8 cellular contexts compared by ENCODE assay signal in the genomic region with DNA sequence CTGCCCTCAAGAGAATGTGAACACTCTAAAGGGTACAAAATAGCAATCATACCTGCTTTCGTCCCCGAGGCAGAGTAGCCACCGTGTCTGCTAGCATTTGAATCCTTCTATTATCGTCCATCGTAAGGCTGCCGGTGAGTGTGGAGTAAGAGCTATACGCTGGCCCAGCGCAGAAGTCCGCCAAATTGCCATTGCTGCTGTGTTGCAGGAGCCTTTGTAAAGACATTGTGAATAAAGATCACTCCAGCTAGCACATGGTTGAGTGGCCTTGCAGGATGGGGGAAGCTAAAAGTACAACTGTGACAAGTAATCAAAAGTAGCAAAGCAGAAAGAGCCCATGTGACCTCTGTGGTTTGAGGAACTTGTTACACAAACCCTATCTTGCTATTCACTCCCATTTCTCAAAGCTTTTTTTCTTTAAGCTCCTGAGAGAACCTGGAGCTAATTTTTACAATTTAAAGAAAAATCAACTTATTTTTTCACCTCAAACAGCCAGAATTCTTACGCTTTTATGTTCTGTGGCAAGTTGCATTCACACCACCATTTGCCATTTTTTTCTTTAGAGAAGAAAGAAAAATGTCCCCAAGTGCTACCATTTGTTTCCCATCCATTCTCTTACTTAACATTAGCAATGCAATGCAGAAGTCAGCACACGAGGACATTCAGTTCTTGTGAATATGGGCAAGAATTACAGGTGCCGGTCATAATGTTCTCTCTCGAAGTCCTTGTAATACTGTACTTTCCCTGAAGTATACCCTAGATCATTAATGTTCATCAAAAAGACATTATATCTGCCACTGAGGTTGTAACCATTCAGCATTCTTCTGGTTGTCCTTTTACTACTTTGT. TPM values are rescaled to one million over a fixed set of nuclear protein-coding genes. Genes with fewer than 3 reads are reported as not detected.
DNase-seq lines count a peak whose midpoint lies in the region; ATAC-seq and TF ChIP-seq lines count a peak whose summit lies in the region.

Gene CYTIP (minus strand): TSS at position 295 of the 848 bp plus-strand sequence. CDS start 69 bp downstream, at position 226.

- DNase-seq in T follicular helper cell (ENCODE audit: low read depth) (peak; percentile 44), coronary artery (ENCODE audit: low spot score) (no peak), prostate gland (ENCODE audit: low spot score) (peak; percentile 8), AG08395 (ENCODE audit: low spot score) (no peak), DMS53 (lab: John Stamatoyannopoulos, UW) (no peak), HCEC 1CT (no peak)

- H3K9me3 ChIP-seq in prostate gland = no peaks in the 10 kb centered on the region

- H3K4me3 ChIP-seq in coronary artery = peak within 1 kb of the TSS; percentile 56
- H3K4me3 ChIP-seq in prostate gland = no peak within 1 kb of the TSS

- ATAC-seq in GM19025 (IDR thresholded peaks at IDR 0.05; ENCODE audit: low read depth, unreplicated experiment) = peak; percentile 29
- ATAC-seq in HG03060 (IDR thresholded peaks at IDR 0.05; ENCODE audit: low read depth, unreplicated experiment) = peak; percentile 32

- no peaks in the 10 kb centered on the region for H3K36me3 ChIP-seq in prostate gland

- no peaks in the 10 kb centered on the region for H3K4me1 ChIP-seq in prostate gland (replicated peaks)

- WGBS in prostate gland = 78% methylated on average over 13 of the region's 13 CpGs

- H3K27ac ChIP-seq in coronary artery (peak within 1 kb of the TSS in 1 of 2 donors; percentile 64), prostate gland (no peak within 1 kb of the TSS)

- TF ChIP-seq CTCF in coronary artery (IDR thresholded peaks at IDR 0.05) (no peak), prostate gland (IDR thresholded peaks at IDR 0.05) (no peak)

- intact Hi-C loops in prostate gland (cut with DNase I) = no loop called here

- no peak for TF ChIP-seq POLR2A in prostate gland (IDR thresholded peaks at IDR 0.05)

- H3K27me3 ChIP-seq in prostate gland (replicated peaks; ENCODE audit: insufficient read depth) = no peaks in the 10 kb centered on the region

RNA-seq across cellular contexts. Expression of gene CYTIP, which starts in this region (rescaled TPM):
- total RNA-seq in prostate gland = 1 to 10 TPM; 3.3 to 7.4 TPM

Comparison
In these comparisons a context has a peak if more than half of its experiments do, and no peak if none do; other contexts are left out.
1. DNase-seq: peak in T follicular helper cell (single experiment) and prostate gland (single experiment); none in coronary artery (single experiment), AG08395 (single experiment), DMS53 (single experiment) and HCEC 1CT (single experiment).